Comparison of ENCODE assay signal across 1 cellular context in genomic region chr7:28551766-28552165, GRCh38.
TF ChIP-seq lines count a peak whose summit lies in the region.

No MANE protein-coding gene starts in this region.

TF ChIP-seq in K562, 482 proteins besides CTCF, POLR2A, EP300 and RAD21:
- peak; percentile 78 for TF ChIP-seq ZNF512 (tag; IDR thresholded peaks at IDR 0.05)
